ENCODE assay signal across 8 cellular contexts in the genomic region with DNA sequence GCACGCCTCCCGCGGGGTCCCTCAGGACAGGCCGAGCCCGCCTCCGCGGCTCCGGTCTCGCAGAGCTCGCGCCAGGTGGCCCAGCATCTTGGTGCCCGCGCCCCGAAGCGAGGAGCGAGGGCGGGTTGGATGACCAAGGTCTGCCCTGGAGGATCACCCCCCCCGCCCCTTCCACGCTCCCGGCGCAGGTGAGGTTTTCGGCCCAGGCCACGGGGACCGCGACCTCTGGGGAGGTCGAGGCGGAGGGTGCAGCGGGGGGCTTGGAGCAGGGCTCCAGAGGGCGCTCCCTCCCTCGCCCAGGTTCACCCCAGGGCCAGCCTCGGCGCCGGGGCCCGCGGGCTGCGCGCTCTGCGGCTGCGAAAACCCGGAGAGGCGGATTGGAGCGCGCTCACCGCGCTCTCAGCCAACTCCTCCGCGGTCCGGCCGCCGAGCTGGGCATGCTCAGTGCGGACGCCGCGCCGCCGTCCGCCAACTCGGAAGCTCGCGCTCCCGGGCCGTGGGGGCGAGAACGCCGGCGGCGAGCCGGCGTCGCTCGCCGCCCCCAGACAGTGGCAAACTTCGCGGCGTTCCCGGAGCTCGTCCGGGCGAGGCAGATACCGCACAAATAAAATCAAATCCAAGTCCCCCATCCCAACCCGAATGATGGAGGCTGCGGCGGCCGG. TPM values are rescaled to one million over a fixed set of nuclear protein-coding genes. Genes with fewer than 3 reads are reported as not detected.
DNase-seq lines count a peak whose midpoint lies in the region; ATAC-seq, FAIRE-seq and TF ChIP-seq lines count a peak whose summit lies in the region.

A gene with protein sequence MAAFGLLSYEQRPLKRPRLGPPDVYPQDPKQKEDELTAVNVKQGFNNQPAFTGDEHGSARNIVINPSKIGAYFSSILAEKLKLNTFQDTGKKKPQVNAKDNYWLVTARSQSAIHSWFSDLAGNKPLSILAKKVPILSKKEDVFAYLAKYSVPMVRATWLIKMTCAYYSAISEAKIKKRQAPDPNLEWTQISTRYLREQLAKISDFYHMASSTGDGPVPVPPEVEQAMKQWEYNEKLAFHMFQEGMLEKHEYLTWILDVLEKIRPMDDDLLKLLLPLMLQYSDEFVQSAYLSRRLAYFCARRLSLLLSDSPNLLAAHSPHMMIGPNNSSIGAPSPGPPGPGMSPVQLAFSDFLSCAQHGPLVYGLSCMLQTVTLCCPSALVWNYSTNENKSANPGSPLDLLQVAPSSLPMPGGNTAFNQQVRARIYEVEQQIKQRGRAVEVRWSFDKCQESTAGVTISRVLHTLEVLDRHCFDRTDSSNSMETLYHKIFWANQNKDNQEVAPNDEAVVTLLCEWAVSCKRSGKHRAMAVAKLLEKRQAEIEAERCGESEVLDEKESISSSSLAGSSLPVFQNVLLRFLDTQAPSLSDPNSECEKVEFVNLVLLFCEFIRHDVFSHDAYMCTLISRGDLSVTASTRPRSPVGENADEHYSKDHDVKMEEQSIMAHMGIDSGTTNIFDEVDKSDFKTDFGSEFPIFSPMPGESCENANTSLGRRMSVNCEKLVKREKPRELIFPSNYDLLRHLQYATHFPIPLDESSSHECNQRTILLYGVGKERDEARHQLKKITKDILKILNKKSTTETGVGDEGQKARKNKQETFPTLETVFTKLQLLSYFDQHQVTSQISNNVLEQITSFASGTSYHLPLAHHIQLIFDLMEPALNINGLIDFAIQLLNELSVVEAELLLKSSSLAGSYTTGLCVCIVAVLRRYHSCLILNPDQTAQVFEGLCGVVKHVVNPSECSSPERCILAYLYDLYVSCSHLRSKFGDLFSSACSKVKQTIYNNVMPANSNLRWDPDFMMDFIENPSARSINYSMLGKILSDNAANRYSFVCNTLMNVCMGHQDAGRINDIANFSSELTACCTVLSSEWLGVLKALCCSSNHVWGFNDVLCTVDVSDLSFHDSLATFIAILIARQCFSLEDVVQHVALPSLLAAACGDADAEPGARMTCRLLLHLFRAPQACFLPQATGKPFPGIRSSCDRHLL (N-terminal part only) (plus strand): TSS at position 438 of the 662 bp plus-strand sequence. CDS start 1,263 bp downstream, outside the sequence.

- FAIRE-seq in bronchial epithelial cell (lab: Jason Lieb, UNC) = no peak

- H3K36me3 Mint-ChIP-seq in T-helper 2 cell treated with Interferon-gamma antibody and Interleukin-4, amounts not matched to agents 5 μg/mL and 100 μg/mL, for 36 hours (ENCODE audit: low read depth) = no peaks in the 10 kb centered on the region

- H3K27me3 Mint-ChIP-seq in T-helper 2 cell treated with Interferon-gamma antibody and Interleukin-4, amounts not matched to agents 5 μg/mL and 100 μg/mL, for 36 hours (ENCODE audit: low read depth) = peaks cover 54% of the 10 kb centered on the region

- no peaks in the 10 kb centered on the region for H3K9me3 Mint-ChIP-seq in T-helper 2 cell treated with Interferon-gamma antibody and Interleukin-4, amounts not matched to agents 5 μg/mL and 100 μg/mL, for 36 hours

- TF ChIP-seq CTCF in GM10266 (IDR thresholded peaks at IDR 0.05; ENCODE audit: control insufficient read depth, insufficient read depth, low read depth, missing control alignments) (peak; percentile 5), bronchial epithelial cell (IDR thresholded peaks at IDR 0.05; ENCODE audit: insufficient read depth, low read length, severe bottlenecking) (no peak)

- DNase-seq in GM10266 (ENCODE audit: extremely low spot score) = peak; percentile 90
- peak; percentile 47 for DNase-seq in NCI-H1048 (lab: John Stamatoyannopoulos, UW)
- DNase-seq in T-helper 2 cell treated with Interferon-gamma antibody and Interleukin-4, amounts not matched to agents 5 μg/mL and 100 μg/mL, for 36 hours (ENCODE audit: low spot score) = peak; percentile 80
- peak; percentile 39 for DNase-seq in bronchial epithelial cell (ENCODE audit: low read depth)
- DNase-seq in iPS-NIHi7 (ENCODE audit: extremely low spot score) = peak; percentile 92
- DNase-seq in skeletal muscle cell (ENCODE audit: low read depth) = peak; percentile 39
- no peak for DNase-seq in HT-29 (ENCODE audit: low spot score)

- no peak within 1 kb of the TSS for H3K27ac Mint-ChIP-seq in T-helper 2 cell treated with Interferon-gamma antibody and Interleukin-4, amounts not matched to agents 5 μg/mL and 100 μg/mL, for 36 hours

- H3K4me1 Mint-ChIP-seq in T-helper 2 cell treated with Interferon-gamma antibody and Interleukin-4, amounts not matched to agents 5 μg/mL and 100 μg/mL, for 36 hours (ENCODE audit: low read depth) = peaks cover 8% of the 10 kb centered on the region

- peak within 1 kb of the TSS; percentile 88 for H3K4me3 Mint-ChIP-seq in T-helper 2 cell treated with Interferon-gamma antibody and Interleukin-4, amounts not matched to agents 5 μg/mL and 100 μg/mL, for 36 hours

- H3K36me3 ChIP-seq in bronchial epithelial cell (ENCODE audit: control insufficient read depth, insufficient read depth, low read length) = no peaks in the 10 kb centered on the region

- peak; percentile 70 for ATAC-seq in HG02588 (IDR thresholded peaks at IDR 0.05; ENCODE audit: unreplicated experiment)

- peak within 1 kb of the TSS; percentile 45 for H3K4me3 ChIP-seq in bronchial epithelial cell (ENCODE audit: low read depth, low read length)
- H3K4me3 ChIP-seq in skeletal muscle cell (ENCODE audit: low read depth, low read length) = peak within 1 kb of the TSS; percentile 60

- H3K27me3 ChIP-seq in bronchial epithelial cell (ENCODE audit: control insufficient read depth, insufficient read depth, low read length) = peaks cover 14% of the 10 kb centered on the region

RNA-seq across cellular contexts. Expression of the gene that starts here (rescaled TPM):
- total RNA-seq in bronchial epithelial cell = 0.13 and 0.26 TPM in 2 replicates
- 0.03 TPM in 1 of 2 replicates, not detected in the other for total RNA-seq in HT-29 (2014; rRNA removed; shearing (Covaris generic))

Comparison
In these comparisons a context has a peak if more than half of its experiments do, and no peak if none do; other contexts are left out.
1. Peak in DNase-seq and H3K4me3 ChIP-seq in bronchial epithelial cell; RNA of the gene not detected or under 1 TPM.